Comparison of ENCODE assay signal across 27 cellular contexts in genomic region chr5:91438871-91439270, GRCh38. TPM values are rescaled to one million over a fixed set of nuclear protein-coding genes. Genes with fewer than 3 reads are reported as not detected.
DNase-seq lines count a peak whose midpoint lies in the region; ATAC-seq, FAIRE-seq and TF ChIP-seq lines count a peak whose summit lies in the region.
"Had no signal": no experiment of that assay in that cellular context is flagged by ENCODE, and none has a peak within 500 bp of the region (broad histone marks: within the 10 kb centered on the region; RNA-seq: fewer than 3 reads in every experiment).

No MANE protein-coding gene starts in this region.

- peaks cover 10% of the 10 kb centered on the region for H3K4me1 Mint-ChIP-seq in activated CD4-positive, alpha-beta T cell treated with anti-CD3 and anti-CD28 coated beads, Interleukin-2, amount 10 ng/mL, durations not matched to agents 24 days and 14 days

- peaks cover 1% of the 10 kb centered on the region for H3K27me3 Mint-ChIP-seq in activated CD4-positive, alpha-beta T cell treated with anti-CD3 and anti-CD28 coated beads, Interleukin-2, amount 10 ng/mL, durations not matched to agents 24 days and 14 days
- H3K27me3 Mint-ChIP-seq: memory B cell had no signal

- H3K4me3 ChIP-seq in RWPE2 (ENCODE audit: severe bottlenecking) (no peak overlapping the region), small intestine (ENCODE audit: low read depth in 1 of 2, low read length in 2 of 2) (no peak overlapping the region)
- H3K4me3 ChIP-seq: A549, heart left ventricle, Peyer's patch, right lobe of liver had no signal

- H3K4me3 Mint-ChIP-seq in activated CD4-positive, alpha-beta T cell treated with anti-CD3 and anti-CD28 coated beads, Interleukin-2, amount 10 ng/mL, durations not matched to agents 24 days and 14 days = no peak overlapping the region
- H3K4me3 Mint-ChIP-seq: memory B cell, natural killer cell had no signal

- 61 to 86% (median 70%) methylated on average over 1 of the region's 1 CpG for WGBS in small intestine, 3 donors

- H3K36me3 ChIP-seq in RWPE2 (ENCODE audit: low read depth) (no peaks in the 10 kb centered on the region), small intestine (ENCODE audit: control insufficient read depth in 2 of 2, insufficient read depth in 2 of 2, low read length in 2 of 2) (no peaks in the 10 kb centered on the region)
- H3K36me3 ChIP-seq: BE2C, brain microvascular endothelial cell, heart left ventricle, Peyer's patch, right lobe of liver had no signal

- H3K27me3 ChIP-seq in RWPE2 (ENCODE audit: insufficient read depth, poor library complexity, severe bottlenecking) (no peaks in the 10 kb centered on the region), small intestine (ENCODE audit: control insufficient read depth in 2 of 2, insufficient read depth in 2 of 2, low read length in 2 of 2) (no peaks in the 10 kb centered on the region)
- H3K27me3 ChIP-seq: BE2C, brain microvascular endothelial cell, heart left ventricle, Peyer's patch, right lobe of liver had no signal

- no peaks in the 10 kb centered on the region for H3K36me3 Mint-ChIP-seq in activated CD4-positive, alpha-beta T cell treated with anti-CD3 and anti-CD28 coated beads, Interleukin-2, amount 10 ng/mL, durations not matched to agents 24 days and 14 days (ENCODE audit: low read depth)
- H3K36me3 Mint-ChIP-seq: memory B cell, natural killer cell had no signal

- intact Hi-C loops in activated CD4-positive, alpha-beta T cell treated with anti-CD3 and anti-CD28 coated beads, Interleukin-2, amount 10 ng/mL, durations not matched to agents 24 days and 14 days (cut with micrococcal nuclease) = no loop called here

- no peak overlapping the region for H3K27ac Mint-ChIP-seq in activated CD4-positive, alpha-beta T cell treated with anti-CD3 and anti-CD28 coated beads, Interleukin-2, amount 10 ng/mL, durations not matched to agents 24 days and 14 days
- H3K27ac Mint-ChIP-seq: memory B cell, natural killer cell had no signal

- no peak for TF ChIP-seq CTCF in RWPE2 (IDR thresholded peaks at IDR 0.05; ENCODE audit: poor library complexity, severe bottlenecking)

- no peaks in the 10 kb centered on the region for H3K9me3 Mint-ChIP-seq in activated CD4-positive, alpha-beta T cell treated with anti-CD3 and anti-CD28 coated beads, Interleukin-2, amount 10 ng/mL, durations not matched to agents 24 days and 14 days
- H3K9me3 Mint-ChIP-seq: memory B cell, natural killer cell had no signal

- H3K27ac ChIP-seq in RWPE2 (ENCODE audit: poor library complexity, severe bottlenecking) = no peak overlapping the region
- H3K27ac ChIP-seq in small intestine (ENCODE audit: low read depth in 1 of 2, low read length in 1 of 2) = no peak overlapping the region
- H3K27ac ChIP-seq: A549, brain microvascular endothelial cell, heart left ventricle, Peyer's patch, right lobe of liver, VCaP had no signal

- FAIRE-seq in small intestine (lab: Jason Lieb, UNC) = no peak
- FAIRE-seq: D721Med, endometrium, islet of Langerhans had no signal

- DNase-seq in NCI-H748 (lab: John Stamatoyannopoulos, UW; ENCODE audit: unreplicated experiment) = peak; percentile 22
- DNase-seq in NCI-H748 treated with DMSO at 0.1 percent for 48 hours (lab: John Stamatoyannopoulos, UW) = no peak
- DNase-seq in RWPE2 (ENCODE audit: low spot score) = no peak
- peak; percentile 56 for DNase-seq in iPS-NIHi11 (ENCODE audit: low spot score)
- peak; percentile 63 for DNase-seq in small intestine
- no peak for DNase-seq in NCI-H774 (lab: John Stamatoyannopoulos, UW)
- no peak for DNase-seq in activated CD4-positive, alpha-beta T cell treated with anti-CD3 and anti-CD28 coated beads, Interleukin-2, amount 10 ng/mL, durations not matched to agents 24 days and 14 days
- no peak for DNase-seq in NCI-H1436 treated with DMSO at 0.1 percent for 48 hours (lab: John Stamatoyannopoulos, UW)
- DNase-seq: activated CD4-positive, alpha-beta T cell treated with anti-CD3 and anti-CD28 coated beads, Interleukin-2, amount 50 U/mL, for 48 hours; activated gamma-delta T cell; BE2C; brain microvascular endothelial cell; cortex of kidney; heart left ventricle; natural killer cell; NCI-H1105 treated with DMSO at 0.1 percent for 48 hours; NCI-H2171; NCI-H526 treated with DMSO at 0.1 percent for 48 hours; right lobe of liver; T-helper 2 cell had no signal

- H3K9me3 ChIP-seq in RWPE2 (ENCODE audit: severe bottlenecking) (no peaks in the 10 kb centered on the region), small intestine (ENCODE audit: control insufficient read depth, low read depth) (no peaks in the 10 kb centered on the region)
- H3K9me3 ChIP-seq: A549, heart left ventricle, Peyer's patch, right lobe of liver had no signal

- H3K4me1 ChIP-seq in RWPE2 (ENCODE audit: insufficient read depth, poor library complexity, severe bottlenecking) = peaks cover 3% of the 10 kb centered on the region
- H3K4me1 ChIP-seq in small intestine (ENCODE audit: control insufficient read depth in 2 of 2, insufficient read depth in 1 of 2, low read depth in 1 of 2, low read length in 1 of 2) = peaks cover 0 to 2% of the 10 kb centered on the region in 2 donors
- H3K4me1 ChIP-seq: heart left ventricle, Peyer's patch had no signal

- peak; percentile 63; the same call in 2 of the 3 replicates for ATAC-seq in RWPE2 (ENCODE audit: low read depth)
- ATAC-seq: heart left ventricle, natural killer cell had no signal

RNA-seq across cellular contexts. Expression of gene ARRDC3, which starts 55.8 kb away (rescaled TPM):
- 10 to 100 TPM in 1 of 3 donors, 1 to 10 TPM in 2; 1.8 to 10.2 (median 4.9) TPM for polyA plus RNA-seq in small intestine
- total RNA-seq in activated CD4-positive, alpha-beta T cell treated with anti-CD3 and anti-CD28 coated beads, Interleukin-2, amount 10 ng/mL, durations not matched to agents 24 days and 14 days = 12.4 and 13.1 TPM in 2 replicates

Comparison
In these comparisons a context has a peak if more than half of its experiments do, and no peak if none do; other contexts are left out.
1. DNase-seq: peak in NCI-H748 (single experiment), iPS-NIHi11 (single experiment) and small intestine (single experiment); none in NCI-H748 treated with DMSO at 0.1 percent for 48 hours (single experiment), RWPE2 (single experiment), NCI-H774 (single experiment), activated CD4-positive, alpha-beta T cell treated with anti-CD3 and anti-CD28 coated beads, Interleukin-2, amount 10 ng/mL, durations not matched to agents 24 days and 14 days (single experiment) and NCI-H1436 treated with DMSO at 0.1 percent for 48 hours (single experiment).